Comparison of ENCODE assay signal across 17 cellular contexts in genomic region chr10:25076501-25077197, GRCh38.
"Had no signal": no experiment of that assay in that cellular context is flagged by ENCODE, and none has a peak within 500 bp of the region (broad histone marks: within the 10 kb centered on the region; RNA-seq: fewer than 3 reads in every experiment).

No MANE protein-coding gene starts in this region.

- H3K27me3 ChIP-seq: heart right ventricle, pancreas, testis had no signal

- H3K36me3 ChIP-seq: heart right ventricle, pancreas, WERI-Rb-1 had no signal

- FAIRE-seq: bronchial epithelial cell, colon, endothelial cell of umbilical vein, kidney, pancreas had no signal

- H3K27ac ChIP-seq: heart right ventricle, pancreas, testis, WERI-Rb-1 had no signal

- H3K4me3 ChIP-seq: heart right ventricle, pancreas, testis had no signal

- ATAC-seq: activated CD4-positive, alpha-beta T cell treated with anti-CD3 and anti-CD28 coated beads for 36 hours; activated T-cell treated with anti-CD3 and anti-CD28 coated beads, Interleukin-2, amount 50 U/mL, for 72 hours; heart right ventricle; pancreas; stimulated activated naive CD8-positive, alpha-beta T cell treated with anti-CD3 and anti-CD28 coated beads, Interleukin-15, amount 100 ng/mL, for 72 hours had no signal

- DNase-seq: activated CD4-positive, alpha-beta memory T cell treated with anti-CD3 and anti-CD28 coated beads, Interleukin-2, amount 10 ng/mL, durations not matched to agents 7 days and 5 days; activated CD4-positive, alpha-beta T cell treated with anti-CD3 and anti-CD28 coated beads for 36 hours; activated gamma-delta T cell treated with Interleukin-2 at 50 U/mL for 16 hours; activated naive CD8-positive, alpha-beta T cell treated with anti-CD3 and anti-CD28 coated beads for 36 hours; activated T-cell treated with anti-CD3 and anti-CD28 coated beads, Interleukin-2, amount 50 U/mL, for 72 hours; anterior cingulate cortex; foreskin melanocyte; heart right ventricle; kidney; pancreas; stimulated activated CD4-positive, alpha-beta T cell treated with anti-CD3 and anti-CD28 coated beads, Interleukin-4, amount 100 ng/mL, for 4 hours; stimulated activated naive CD8-positive, alpha-beta T cell treated with anti-CD3 and anti-CD28 coated beads, Interleukin-15, amount 100 ng/mL, for 72 hours; testis; WERI-Rb-1 had no signal

- H3K9me3 ChIP-seq: heart right ventricle, pancreas, testis had no signal
